In the genomic region with DNA sequence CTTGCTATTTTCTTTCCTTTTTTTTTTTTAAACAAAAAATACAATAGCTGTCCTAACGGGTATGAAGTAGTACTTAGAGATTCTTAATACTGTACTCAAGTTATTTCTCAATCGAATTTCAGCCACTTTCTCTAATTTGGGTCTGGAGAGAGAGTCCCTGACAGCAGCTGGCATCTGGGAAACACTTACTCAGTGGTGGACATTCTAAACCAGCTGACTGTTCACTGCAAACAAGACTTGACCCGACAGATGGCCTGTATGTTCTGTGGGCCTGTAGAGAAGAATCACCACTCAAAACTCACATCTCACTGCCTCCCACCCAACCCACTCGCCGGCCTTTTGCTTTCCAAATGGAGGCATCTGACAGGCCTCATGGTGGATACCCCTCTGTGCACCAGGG, we compare ENCODE assay signal across 22 cellular contexts.
"Had no signal": no experiment of that assay in that cellular context is flagged by ENCODE, and none has a peak within 500 bp of the region (broad histone marks: within the 10 kb centered on the region; RNA-seq: fewer than 3 reads in every experiment).

No MANE protein-coding gene starts in this region.

- H3K27me3 ChIP-seq: ovary, right atrium auricular region, right lobe of liver, suprapubic skin, tibial artery, uterus had no signal

- H3K9me3 ChIP-seq: left ventricle myocardium inferior, ovary, right atrium auricular region, right lobe of liver, suprapubic skin, thoracic aorta, tibial artery, uterus had no signal

- H3K4me3 ChIP-seq: left ventricle myocardium inferior, ovary, right atrium auricular region, right lobe of liver, skin epidermis, suprapubic skin, thoracic aorta, tibial artery, uterus had no signal

- DNase-seq: hypothalamus; immature natural killer cell; kidney; left colon; left ventricle myocardium inferior; naive thymus-derived CD4-positive, alpha-beta T cell; ovary; right lobe of liver; stimulated activated CD4-positive, alpha-beta T cell treated with anti-CD3 and anti-CD28 coated beads, Interleukin-12 subunit alpha, Interleukin-12 subunit beta, amount 100 ng/mL, for 4 hours; stimulated activated CD4-positive, alpha-beta T cell treated with anti-CD3 and anti-CD28 coated beads, Interleukin-15, amount 100 ng/mL, for 24 hours; stimulated activated CD4-positive, alpha-beta T cell treated with anti-CD3 and anti-CD28 coated beads, Interleukin-2, amount 100 ng/mL, for 24 hours; stimulated activated CD4-positive, alpha-beta T cell treated with anti-CD3 and anti-CD28 coated beads, Interleukin-4, amount 100 ng/mL, for 1 hour; stimulated activated naive CD4-positive, alpha-beta T cell; tibial artery; trophoblast cell; uterus had no signal

- H3K36me3 ChIP-seq: left ventricle myocardium inferior, ovary, right atrium auricular region, right lobe of liver, suprapubic skin, thoracic aorta, tibial artery, uterus had no signal

- H3K4me1 ChIP-seq: left ventricle myocardium inferior, right atrium auricular region, right lobe of liver, suprapubic skin, uterus had no signal

- H3K27ac ChIP-seq: left ventricle myocardium inferior, ovary, right atrium auricular region, right lobe of liver, skin epidermis, suprapubic skin, thoracic aorta, tibial artery, uterus had no signal

- ATAC-seq: left colon; naive thymus-derived CD4-positive, alpha-beta T cell; natural killer cell treated with Interleukin-12 subunit alpha and Interleukin-12 subunit beta and Interleukin-15 and Interleukin-18, amount 100 ng/mL, for 72 hours; right lobe of liver; stimulated activated effector memory CD8-positive, alpha-beta T cell treated with anti-CD3 and anti-CD28 coated beads, Interleukin-12 subunit alpha, Interleukin-12 subunit beta, amount 100 ng/mL, for 72 hours had no signal
